In the genomic region with DNA sequence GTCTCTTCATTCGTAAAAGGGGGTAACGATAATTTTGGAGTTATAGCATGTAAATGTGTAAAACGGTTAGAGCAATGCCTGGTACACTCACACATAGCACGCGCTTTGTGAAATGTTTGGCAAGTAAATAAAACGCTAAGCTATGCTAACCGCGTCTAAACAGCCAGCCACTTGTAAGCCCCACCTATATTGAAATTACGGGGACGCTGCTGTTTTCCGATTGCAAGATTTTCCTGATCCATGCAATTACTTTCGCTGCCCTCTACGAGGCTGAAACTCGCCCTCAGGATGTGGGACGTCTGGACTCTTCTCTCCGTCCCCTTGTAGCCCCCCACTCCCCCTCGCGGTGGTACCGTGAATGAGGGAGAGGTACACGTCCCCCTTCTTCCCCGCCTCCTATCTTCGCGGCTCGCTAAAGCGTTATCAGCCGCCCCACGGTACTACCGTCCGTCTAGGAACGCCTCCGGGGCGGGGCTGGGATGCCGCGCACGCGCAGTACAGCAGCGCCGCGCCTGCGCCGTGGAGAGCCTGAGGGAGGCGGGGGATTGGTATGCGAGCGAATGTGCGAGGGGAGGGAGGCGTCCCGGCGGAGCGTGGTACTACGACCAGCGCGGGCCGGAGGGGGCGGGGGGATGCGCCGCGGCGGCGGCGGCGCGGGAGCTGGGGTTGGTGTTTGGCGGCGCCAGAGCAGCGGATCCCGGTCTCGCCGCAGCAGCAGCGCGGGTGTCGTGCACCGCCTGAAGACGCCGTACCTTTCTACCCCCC, we compare ENCODE assay signal across 8 cellular contexts. TPM values are rescaled to one million over a fixed set of nuclear protein-coding genes. Genes with fewer than 3 reads are reported as not detected.
DNase-seq lines count a peak whose midpoint lies in the region; ATAC-seq and TF ChIP-seq lines count a peak whose summit lies in the region.

A gene (plus strand): TSS at position 685 of the 765 bp plus-strand sequence.

- TF ChIP-seq CTCF in Panc1 (IDR thresholded peaks at IDR 0.05), result peak; percentile 31; the same call in 1 of the 2 replicates

- POLR2A ChIA-PET in Panc1 (lab: Charles Lee), result interaction anchor here (0.6 to 0.7 kb wide), 2 partner anchors 71 to 413 kb away, joined by 3 to 6 read pairs; no protein-coding TSS in a partner anchor

- H3K4me1 Mint-ChIP-seq in activated T-cell treated with anti-CD3 and anti-CD28 coated beads, Interleukin-2, amount 50 U/mL, for 4 hours (ENCODE audit: low read depth), result peaks cover 56% of the 10 kb centered on the region

- H3K9me3 ChIP-seq in Panc1 (ENCODE audit: control insufficient read depth, insufficient read depth, low read depth, low read length) (no peaks in the 10 kb centered on the region), esophagus (ENCODE audit: control insufficient read depth in 2 of 2, insufficient read depth in 1 of 2, low read depth in 1 of 2, low read length in 1 of 2) (no peaks in the 10 kb centered on the region), muscle layer of colon (ENCODE audit: low read length) (no peaks in the 10 kb centered on the region)

- H3K36me3 ChIP-seq in Panc1 (ENCODE audit: control insufficient read depth, insufficient read depth, low read length) (peaks cover 4% of the 10 kb centered on the region; the same call in 1 of the 2 replicates), esophagus (ENCODE audit: control insufficient read depth in 2 of 2, insufficient read depth in 2 of 2, low read length in 1 of 2) (no peaks in the 10 kb centered on the region), muscle layer of colon (ENCODE audit: insufficient read depth, low read length) (no peaks in the 10 kb centered on the region)

- H3K4me3 ChIP-seq in Panc1 (ENCODE audit: low read depth in 2 of 2, low read length in 2 of 2), result peak within 1 kb of the TSS; percentile 78 to 90
- H3K4me3 ChIP-seq in esophagus (ENCODE audit: low read depth in 1 of 2, low read length in 2 of 2), result peak within 1 kb of the TSS; percentile 89 to 95
- H3K4me3 ChIP-seq in muscle layer of colon (ENCODE audit: low read depth in 1 of 2, low read length in 2 of 2), result peak within 1 kb of the TSS; percentile 88 to 91

- H3K27me3 Mint-ChIP-seq in activated T-cell treated with anti-CD3 and anti-CD28 coated beads, Interleukin-2, amount 50 U/mL, for 4 hours (ENCODE audit: low read depth), result no peaks in the 10 kb centered on the region

- peak within 1 kb of the TSS; percentile 60 for H3K9ac ChIP-seq in muscle layer of colon (ENCODE audit: low read length)

- BruUV-seq in Panc1 (replicated peaks; lab: Mats Ljungman, UMichigan), result no TSS peak

- H3K27me3 ChIP-seq in Panc1 (ENCODE audit: control insufficient read depth, insufficient read depth, low read length) (no peaks in the 10 kb centered on the region; the same call in 1 of the 2 replicates), esophagus (ENCODE audit: control insufficient read depth in 1 of 2, insufficient read depth in 2 of 2, low read length in 2 of 2) (no peaks in the 10 kb centered on the region), muscle layer of colon (ENCODE audit: control insufficient read depth in 1 of 2, insufficient read depth in 2 of 2, low read length in 2 of 2) (no peaks in the 10 kb centered on the region)

- intact Hi-C loops in Panc1 (cut with micrococcal nuclease; ENCODE audit: unreplicated experiment), result loop anchor here (5.0 kb wide), 1 partner anchor 152 kb away; no protein-coding TSS in a partner anchor

- peaks cover 18% of the 10 kb centered on the region for H3K4me1 ChIP-seq in Panc1 (ENCODE audit: control insufficient read depth, insufficient read depth, low read length)
- peaks cover 0 to 2% of the 10 kb centered on the region in 2 donors for H3K4me1 ChIP-seq in esophagus (ENCODE audit: control insufficient read depth in 2 of 2, insufficient read depth in 2 of 2, low read length in 1 of 2)
- peaks cover 34% of the 10 kb centered on the region for H3K4me1 ChIP-seq in muscle layer of colon (ENCODE audit: insufficient read depth, low read length)

- in situ Hi-C loops in Panc1 (cut with HindIII; ENCODE audit: low pct_unique_long_range_greater_than_20kb, low sequenced_read_pairs), result no loop called here

- H3K4me3 Mint-ChIP-seq in activated T-cell treated with anti-CD3 and anti-CD28 coated beads, Interleukin-2, amount 50 U/mL, for 4 hours, result peak within 1 kb of the TSS; percentile 99

- no peaks in the 10 kb centered on the region for H3K36me3 Mint-ChIP-seq in activated T-cell treated with anti-CD3 and anti-CD28 coated beads, Interleukin-2, amount 50 U/mL, for 4 hours (ENCODE audit: insufficient read depth)

- ATAC-seq in GM21723 (IDR thresholded peaks at IDR 0.05; ENCODE audit: unreplicated experiment) (peak; percentile 65), Panc1 (peak; percentile 90)
- ATAC-seq in activated T-cell treated with anti-CD3 and anti-CD28 coated beads, Interleukin-2, amount 50 U/mL, for 4 hours, result peak; percentile 67 to 74

- WGBS in esophagus, 2 donors, result 0 to 1% methylated on average over 70 to 74 of the region's 74 CpGs

- no peaks in the 10 kb centered on the region for H3K9me3 Mint-ChIP-seq in activated T-cell treated with anti-CD3 and anti-CD28 coated beads, Interleukin-2, amount 50 U/mL, for 4 hours

- H3K27ac ChIP-seq in Panc1 (ENCODE audit: low read length), result peak within 1 kb of the TSS; percentile 89
- H3K27ac ChIP-seq in esophagus (ENCODE audit: low read depth in 2 of 2, low read length in 1 of 2), result peak within 1 kb of the TSS; percentile 92 to 96
- peak within 1 kb of the TSS; percentile 85 for H3K27ac ChIP-seq in muscle layer of colon (ENCODE audit: low read depth, low read length)

- peak; percentile 83 for DNase-seq in DMS79 treated with DMSO at 0.1 percent for 48 hours (lab: John Stamatoyannopoulos, UW)
- DNase-seq in KG1 (lab: John Stamatoyannopoulos, UW), result peak; percentile 96
- peak; percentile 71 for DNase-seq in Panc1 (ENCODE audit: low read depth, low spot score)
- DNase-seq in activated T-cell treated with anti-CD3 and anti-CD28 coated beads, Interleukin-2, amount 50 U/mL, for 4 hours, result peak; percentile 98
- peak; percentile 98 for DNase-seq in stimulated activated CD8-positive, alpha-beta memory T cell treated with anti-CD3 and anti-CD28 coated beads, Interleukin-7, amount 100 ng/mL, for 24 hours (ENCODE audit: low read depth)

- CTCF ChIA-PET in Panc1 (lab: Charles Lee), result interaction anchor here (0.6 kb wide), 1 partner anchor 21 kb away, joined by 4 read pairs; no protein-coding TSS in a partner anchor

RNA-seq across cellular contexts. Expression of the gene that starts here (rescaled TPM):
- 23.9 TPM for total RNA-seq in Panc1 (2021; ENCODE audit: unreplicated experiment)
- 18.4 TPM for polyA plus RNA-seq in Panc1 (2012; ENCODE audit: insufficient read length)
- total RNA-seq in activated T-cell treated with anti-CD3 and anti-CD28 coated beads, Interleukin-2, amount 50 U/mL, for 4 hours, result 10 to 100 TPM; 26.9 to 30.7 (median 29.8) TPM
- 1 to 10 TPM; 3.4 to 5.1 TPM for polyA plus RNA-seq in esophagus

Comparison
In these comparisons a context has a peak if more than half of its experiments do, and no peak if none do; other contexts are left out.
1. Peak in every context shown above with its lines: DNase-seq, ATAC-seq, H3K4me3 ChIP-seq and H3K27ac ChIP-seq.